ENCODE assay signal across 8 cellular contexts in the genomic region with DNA sequence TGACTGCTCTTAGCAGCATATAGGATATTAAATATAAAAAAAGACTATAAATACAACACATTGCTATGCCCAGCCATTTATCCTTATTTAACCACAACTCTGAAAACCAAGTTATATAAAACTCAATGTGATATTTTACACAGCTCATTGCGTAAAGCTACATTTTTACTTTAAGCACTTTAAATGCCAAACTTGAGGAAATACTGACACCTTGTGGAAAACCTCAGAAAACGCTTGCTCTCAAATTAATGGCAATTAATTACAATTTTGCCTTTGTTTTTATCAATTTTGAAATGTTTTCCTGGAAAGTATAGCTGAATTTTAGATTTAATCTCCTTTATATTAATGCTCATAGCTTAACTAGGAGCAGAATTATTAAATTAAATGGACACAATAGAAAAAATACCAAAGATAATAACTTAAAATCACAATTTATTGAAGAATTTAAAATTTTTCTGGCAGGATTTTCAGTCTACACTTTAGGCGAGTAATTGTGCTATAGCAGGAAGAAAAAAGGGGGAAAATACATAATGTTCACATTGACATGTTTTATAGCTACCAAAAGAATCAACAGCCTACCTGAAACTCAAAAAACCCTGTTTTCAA. TPM values are rescaled to one million over a fixed set of nuclear protein-coding genes. Genes with fewer than 3 reads are reported as not detected.
DNase-seq lines count a peak whose midpoint lies in the region; ATAC-seq and TF ChIP-seq lines count a peak whose summit lies in the region.

No MANE protein-coding gene starts in this region.

- no peak overlapping the region for H3K23ac ChIP-seq in H9 (ENCODE audit: insufficient read length, low read depth, low read length)

- no peak overlapping the region for H4K5ac ChIP-seq in H9 (ENCODE audit: insufficient read length, low read depth, low read length)

- H2BK20ac ChIP-seq in H9 (ENCODE audit: low read depth, low read length, poor library complexity, severe bottlenecking): no peak overlapping the region

- H2BK5ac ChIP-seq in H9 (ENCODE audit: insufficient read length, low read length): no peak overlapping the region

- no peaks in the 10 kb centered on the region for H3K4me1 Mint-ChIP-seq in H9

- H4K8ac ChIP-seq in H9 (replicated peaks; ENCODE audit: insufficient read length, low read depth, low read length): no peak overlapping the region

- no peak overlapping the region for H3K18ac ChIP-seq in H9 (ENCODE audit: insufficient read length, low read depth, low read length)

- TF ChIP-seq CTCF in H9 (conservative IDR thresholded peaks at IDR 0.05): peak; percentile 77
- peak; percentile 20 to 55 for TF ChIP-seq CTCF in left lung (IDR thresholded peaks at IDR 0.05)
- TF ChIP-seq CTCF in ovary (IDR thresholded peaks at IDR 0.05): peak in 1 of 3 donors; percentile 30

- ATAC-seq in left lung (peak; percentile 33), GM18873 (IDR thresholded peaks at IDR 0.05; ENCODE audit: low FRiP score, unreplicated experiment) (no peak)

- H3K27ac ChIP-seq in H9 (ENCODE audit: insufficient read length, low read depth, low read length): no peak overlapping the region
- H3K27ac ChIP-seq in left lung: no peak overlapping the region
- H3K27ac ChIP-seq in ovary: no peak overlapping the region

- no peaks in the 10 kb centered on the region for H3K27me3 Mint-ChIP-seq in H9 (ENCODE audit: low read depth)

- no peak overlapping the region for H2AFZ ChIP-seq in H9 (ENCODE audit: low read length)

- no peaks in the 10 kb centered on the region for H4K20me1 ChIP-seq in H9 (ENCODE audit: control insufficient read depth, insufficient read depth, insufficient read length)

- no CpG with 5 or more reads among the region's 3 CpGs for WGBS in H9 (ENCODE audit: extremely low coverage, insufficient read length, low lambda C conversion rate)
- 61 to 71% (median 67%) methylated on average over 3 of the region's 3 CpGs for WGBS in ovary, 3 donors

- peaks cover 38 to 90% (median 88%) of the 10 kb centered on the region in 3 experiments; a peak in 6 of 7 replicates for H3K36me3 Mint-ChIP-seq in H9 (ENCODE audit: insufficient read depth in 1 of 3, low read depth in 3 of 3)

- H2BK15ac ChIP-seq in H9 (ENCODE audit: low read depth, low read length): no peak overlapping the region

- H3K4me2 ChIP-seq in H9 (ENCODE audit: insufficient read depth, insufficient read length, low read length): no peak overlapping the region

- H2AK5ac ChIP-seq in H9 (ENCODE audit: insufficient read length, low read length): no peak overlapping the region

- intact Hi-C loops in left lung (cut with DNase I): no loop called here
- intact Hi-C loops in ovary (cut with DNase I): no loop called here

- H3K4me3 ChIP-seq in left lung: no peak overlapping the region
- H3K4me3 ChIP-seq in ovary: no peak overlapping the region

- DNase-seq in Ammon's horn (ENCODE audit: low spot score) (peak; percentile 52), H9 (no peak), amniotic epithelial cell (ENCODE audit: low read depth) (peak; percentile 69), left lung (no peak), NK-92 (lab: John Stamatoyannopoulos, UW; ENCODE audit: unreplicated experiment) (no peak), ovary (no peak), islet precursor cell (no peak)

- H3K79me1 ChIP-seq in H9 (ENCODE audit: insufficient read depth, low read depth, low read length, poor library complexity, severe bottlenecking): no peaks in the 10 kb centered on the region

- no peak overlapping the region for H3T11ph ChIP-seq in H9 (ENCODE audit: low read length)

- H4K91ac ChIP-seq in H9 (ENCODE audit: insufficient read length, low read depth, low read length): no peak overlapping the region

- no peaks in the 10 kb centered on the region for H3K23me2 ChIP-seq in H9 (ENCODE audit: insufficient read length, low read depth, low read length, poor library complexity, severe bottlenecking)

- H3K36me3 ChIP-seq in left lung (peaks cover 0 to 87% of the 10 kb centered on the region in 2 donors), ovary (no peaks in the 10 kb centered on the region)

- H3K56ac ChIP-seq in H9 (ENCODE audit: insufficient read length, low read depth, low read length): no peak overlapping the region

- no peak overlapping the region for H3K9ac ChIP-seq in H9 (ENCODE audit: extremely low read depth, insufficient read length, low read length)

- H2BK120ac ChIP-seq in H9 (ENCODE audit: low read depth, low read length, poor library complexity, severe bottlenecking): no peak overlapping the region

- no peaks in the 10 kb centered on the region for H3K9me3 Mint-ChIP-seq in H9

- H3K27ac Mint-ChIP-seq in H9: no peak overlapping the region

- no peak overlapping the region for H3K4me3 Mint-ChIP-seq in H9

- no peak overlapping the region for H2BK12ac ChIP-seq in H9 (ENCODE audit: insufficient read length, low read depth, low read length)

- TF ChIP-seq POLR2A in ovary (IDR thresholded peaks at IDR 0.05): no peak

- no peak overlapping the region for H3K4ac ChIP-seq in H9 (ENCODE audit: low read depth, low read length)

- H3K27me3 ChIP-seq in H9 (ENCODE audit: insufficient read depth, low read length): no peaks in the 10 kb centered on the region
- H3K27me3 ChIP-seq in left lung: no peaks in the 10 kb centered on the region
- H3K27me3 ChIP-seq in ovary: no peaks in the 10 kb centered on the region

- no peaks in the 10 kb centered on the region for H3K4me1 ChIP-seq in H9 (ENCODE audit: insufficient read depth, low read length)
- H3K4me1 ChIP-seq in left lung: no peaks in the 10 kb centered on the region
- no peaks in the 10 kb centered on the region for H3K4me1 ChIP-seq in ovary (ENCODE audit: insufficient read depth)

- no peak overlapping the region for H3K14ac ChIP-seq in H9 (ENCODE audit: insufficient read depth, low read length)

- no peak for TF ChIP-seq EP300 in ovary (IDR thresholded peaks at IDR 0.05)

- H3K9me3 ChIP-seq in H9 (ENCODE audit: control insufficient read depth, low read depth, low read length): no peaks in the 10 kb centered on the region
- no peaks in the 10 kb centered on the region for H3K9me3 ChIP-seq in left lung
- no peaks in the 10 kb centered on the region for H3K9me3 ChIP-seq in ovary

- no peaks in the 10 kb centered on the region for H3K79me2 ChIP-seq in H9 (ENCODE audit: insufficient read depth, low read length)

RNA-seq across cellular contexts. Expression of a gene that starts 25.2 kb away (rescaled TPM):
- total RNA-seq in H9 (2021): 0.52 and 0.64 TPM in 2 replicates
- under 1 TPM in 1 of 2 donors, not detected in 1; 0.47 TPM for total RNA-seq in left lung
- total RNA-seq in ovary: under 1 TPM in 3 of 7 donors, not detected in 4; 0.70 to 0.78 (median 0.78) TPM
- not detected for polyA plus RNA-seq in ovary

RNA-seq across cellular contexts. Expression of a gene that starts 51.9 kb away (rescaled TPM):
- total RNA-seq in H9 (2021) (251 and 284 TPM in 2 replicates), left lung (100 to 1,000 TPM in 1 of 2 donors, 10 to 100 TPM in 1; 67.4 to 114 TPM), ovary (100 to 1,000 TPM in 3 of 7 donors, 10 to 100 TPM in 4; 54.6 to 147 (median 90.8) TPM)
- 10 to 100 TPM; 33.6 to 81.2 TPM for polyA plus RNA-seq in ovary

Comparison
In these comparisons a context has a peak if more than half of its experiments do, and no peak if none do; other contexts are left out.
1. DNase-seq: peak in Ammon's horn (single experiment) and amniotic epithelial cell (single experiment); none in H9 (single experiment), left lung (0 of 2), NK-92 (single experiment), ovary (0 of 5) and islet precursor cell (single experiment).